25 cellular contexts compared by ENCODE assay signal in the genomic region with DNA sequence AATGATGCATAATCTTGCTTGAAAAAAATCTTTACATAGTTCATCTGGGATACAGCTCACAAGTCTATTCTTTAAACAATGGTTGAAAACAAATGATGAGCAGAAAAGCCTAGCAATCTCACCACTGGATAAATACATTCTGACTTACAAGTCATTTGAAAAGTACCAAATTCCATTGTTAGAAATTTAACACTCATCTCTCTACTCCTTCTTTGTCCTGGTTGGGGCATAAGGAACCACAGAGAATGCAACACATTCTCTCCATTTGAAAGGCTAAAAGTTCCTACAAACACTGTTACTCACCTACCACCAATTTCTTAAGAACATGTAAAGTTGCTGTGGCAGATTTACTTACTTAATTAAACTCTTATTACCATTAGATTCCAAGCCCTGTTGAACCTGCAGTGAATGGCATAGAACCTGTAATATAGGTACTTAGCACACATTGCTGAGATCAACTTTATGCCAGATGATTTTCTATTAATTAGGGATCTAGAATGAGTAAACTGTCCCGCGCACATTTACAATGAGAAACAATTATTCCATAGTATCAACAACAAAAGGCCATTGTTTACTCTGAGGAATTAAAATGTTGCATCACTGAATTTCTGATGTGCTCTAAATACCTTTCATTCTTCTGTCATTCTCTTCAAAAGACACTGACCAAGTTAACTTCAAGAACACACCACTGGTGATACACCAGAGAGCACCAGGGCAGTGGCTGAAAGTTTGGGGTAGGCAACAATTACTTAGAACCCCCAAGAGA.
DNase-seq lines count a peak whose midpoint lies in the region; ATAC-seq, FAIRE-seq and TF ChIP-seq lines count a peak whose summit lies in the region.
"Had no signal": no experiment of that assay in that cellular context is flagged by ENCODE, and none has a peak within 500 bp of the region (broad histone marks: within the 10 kb centered on the region; RNA-seq: fewer than 3 reads in every experiment).

No MANE protein-coding gene starts in this region.

- H3K9me3 ChIP-seq in astrocyte (ENCODE audit: insufficient read depth, low read depth, low read length) (no peaks in the 10 kb centered on the region), keratinocyte (ENCODE audit: control insufficient read depth, low read depth, low read length) (no peaks in the 10 kb centered on the region)
- H3K9me3 ChIP-seq: A549; BLaER1 treated with 17β-estradiol and CSF1 and Interleukin-3, amounts not matched to agents 10 nM and 100 nM; spleen; tibial artery had no signal

- no peak overlapping the region for H2AFZ ChIP-seq in astrocyte (ENCODE audit: low read depth, low read length)
- no peak overlapping the region for H2AFZ ChIP-seq in keratinocyte (ENCODE audit: control insufficient read depth, low read length)
- H2AFZ ChIP-seq: hepatocyte had no signal

- DNase-seq in stimulated activated naive CD8-positive, alpha-beta T cell treated with anti-CD3 and anti-CD28 coated beads, Interleukin-15, Interleukin-2, amounts not matched to agents 100 U/mL and 50 U/mL, for 24 hours, result no peak
- no peak for DNase-seq in stimulated activated naive CD8-positive, alpha-beta T cell treated with anti-CD3 and anti-CD28 coated beads, Interleukin-15, amount 100 ng/mL, for 72 hours
- DNase-seq in astrocyte (ENCODE audit: low read depth), result peak; percentile 65
- no peak for DNase-seq in keratinocyte (ENCODE audit: low read depth, low spot score)
- DNase-seq in left ventricle myocardium superior, result no peak
- DNase-seq: activated CD8-positive, alpha-beta T cell treated with anti-CD3 and anti-CD28 coated beads for 36 hours; activated naive CD8-positive, alpha-beta T cell treated with anti-CD3 and anti-CD28 coated beads, Interleukin-2, amount 10 ng/mL, durations not matched to agents 7 days and 5 days; activated T-cell treated with anti-CD3 and anti-CD28 coated beads, Interleukin-2, amount 50 U/mL, for 4 hours; central memory CD4-positive, alpha-beta T cell; DMS153; effector memory CD4-positive, alpha-beta T cell; kidney; NCI-H1105; NCI-H526; SHP77 treated with DMSO at 0.1 percent for 48 hours; spleen; T-helper 17 cell; tibial artery; WERI-Rb-1 had no signal

- TF ChIP-seq CTCF in astrocyte (IDR thresholded peaks at IDR 0.05; ENCODE audit: insufficient read depth, low read depth, low read length) (no peak), keratinocyte (optimal IDR thresholded peaks at IDR 0.05 in 1 of 3, IDR thresholded peaks at IDR 0.05 in 1 of 3, conservative IDR thresholded peaks at IDR 0.05 in 1 of 3; ENCODE audit: extremely low read depth in 1 of 3, insufficient read depth in 2 of 3, low read length in 3 of 3) (no peak)

- H3K27ac ChIP-seq in astrocyte (ENCODE audit: low read depth, low read length), result no peak overlapping the region
- H3K27ac ChIP-seq in keratinocyte (ENCODE audit: control insufficient read depth, insufficient read depth, low read length), result no peak overlapping the region
- H3K27ac ChIP-seq: A549; BLaER1 treated with 17β-estradiol and CSF1 and Interleukin-3, amounts not matched to agents 10 nM and 100 nM; hepatocyte; spleen; tibial artery; WERI-Rb-1 had no signal

- FAIRE-seq in astrocyte (lab: Jason Lieb, UNC) (peak; percentile 13), keratinocyte (lab: Jason Lieb, UNC) (peak; percentile 59)
- FAIRE-seq: A549, kidney had no signal

- dilution Hi-C loops in keratinocyte (cut with MboI; ENCODE audit: extremely low pct_ligation_motif_present, low sequenced_read_pairs), result no loop called here

- no peaks in the 10 kb centered on the region for H3K4me1 Mint-ChIP-seq in stimulated activated naive CD8-positive, alpha-beta T cell treated with anti-CD3 and anti-CD28 coated beads, Interleukin-15, amount 100 ng/mL, for 72 hours
- peaks cover 21% of the 10 kb centered on the region for H3K4me1 Mint-ChIP-seq in astrocyte (ENCODE audit: low read depth, unreplicated experiment)
- H3K4me1 Mint-ChIP-seq: activated naive CD8-positive, alpha-beta T cell treated with anti-CD3 and anti-CD28 coated beads, Interleukin-2, amount 10 ng/mL, durations not matched to agents 7 days and 5 days; T-helper 17 cell had no signal

- H4K20me1 ChIP-seq in astrocyte (ENCODE audit: insufficient read depth, low read length) (no peaks in the 10 kb centered on the region), keratinocyte (ENCODE audit: control insufficient read depth, extremely low read depth, insufficient read depth, low read length) (no peaks in the 10 kb centered on the region)
- H4K20me1 ChIP-seq: BLaER1 treated with 17β-estradiol and CSF1 and Interleukin-3, amounts not matched to agents 10 nM and 100 nM had no signal

- H3K27me3 ChIP-seq in astrocyte (ENCODE audit: insufficient read depth, low read length) (no peaks in the 10 kb centered on the region), keratinocyte (ENCODE audit: control insufficient read depth, extremely low read depth, insufficient read depth, low read length) (no peaks in the 10 kb centered on the region)
- H3K27me3 ChIP-seq: BLaER1 treated with 17β-estradiol and CSF1 and Interleukin-3, amounts not matched to agents 10 nM and 100 nM; hepatocyte; spleen; tibial artery had no signal

- H3K9ac ChIP-seq in astrocyte (ENCODE audit: low read length) (no peak overlapping the region), keratinocyte (ENCODE audit: control insufficient read depth, extremely low read depth, insufficient read depth, low read length) (no peak overlapping the region)
- H3K9ac ChIP-seq: BLaER1 treated with 17β-estradiol and CSF1 and Interleukin-3, amounts not matched to agents 10 nM and 100 nM had no signal

- no peaks in the 10 kb centered on the region for H3K36me3 Mint-ChIP-seq in astrocyte (ENCODE audit: low read depth, unreplicated experiment)
- H3K36me3 Mint-ChIP-seq: activated naive CD8-positive, alpha-beta T cell treated with anti-CD3 and anti-CD28 coated beads, Interleukin-2, amount 10 ng/mL, durations not matched to agents 7 days and 5 days had no signal

- H3K9me1 ChIP-seq in keratinocyte (ENCODE audit: control insufficient read depth, extremely low read depth, insufficient read depth, low read length), result no peaks in the 10 kb centered on the region

- no peak overlapping the region for H3K4me3 Mint-ChIP-seq in stimulated activated naive CD8-positive, alpha-beta T cell treated with anti-CD3 and anti-CD28 coated beads, Interleukin-15, amount 100 ng/mL, for 72 hours
- H3K4me3 Mint-ChIP-seq in astrocyte (ENCODE audit: unreplicated experiment), result no peak overlapping the region
- H3K4me3 Mint-ChIP-seq: activated CD8-positive, alpha-beta T cell treated with anti-CD3 and anti-CD28 coated beads for 36 hours; activated naive CD8-positive, alpha-beta T cell treated with anti-CD3 and anti-CD28 coated beads, Interleukin-2, amount 10 ng/mL, durations not matched to agents 7 days and 5 days; activated T-cell treated with anti-CD3 and anti-CD28 coated beads, Interleukin-2, amount 50 U/mL, for 4 hours; T-helper 17 cell had no signal

- peak overlapping the region; percentile 3 for H3K4me2 ChIP-seq in astrocyte (ENCODE audit: low read length)
- H3K4me2 ChIP-seq in keratinocyte (ENCODE audit: control insufficient read depth, extremely low read depth, insufficient read depth, low read depth, low read length), result no peak overlapping the region
- H3K4me2 ChIP-seq: A549; BLaER1 treated with 17β-estradiol and CSF1 and Interleukin-3, amounts not matched to agents 10 nM and 100 nM; hepatocyte had no signal

- TF ChIP-seq POLR2A in GM18505 (IDR thresholded peaks at IDR 0.05; ENCODE audit: borderline replicate concordance, extremely low read depth, insufficient read depth, insufficient read length), result no peak

- H3K4me3 ChIP-seq in astrocyte (ENCODE audit: insufficient read depth, low read depth, low read length) (no peak overlapping the region), keratinocyte (ENCODE audit: control insufficient read depth in 2 of 3, extremely low read depth in 1 of 3, insufficient read depth in 2 of 3, low read depth in 1 of 3, low read length in 3 of 3) (no peak overlapping the region)
- H3K4me3 ChIP-seq: A549; BLaER1 treated with 17β-estradiol and CSF1 and Interleukin-3, amounts not matched to agents 10 nM and 100 nM; hepatocyte; spleen; tibial artery had no signal

- peak; percentile 19 for ATAC-seq in stimulated activated naive CD8-positive, alpha-beta T cell treated with anti-CD3 and anti-CD28 coated beads, Interleukin-15, Interleukin-2, amounts not matched to agents 100 U/mL and 50 U/mL, for 24 hours
- ATAC-seq in stimulated activated naive CD8-positive, alpha-beta T cell treated with anti-CD3 and anti-CD28 coated beads, Interleukin-15, amount 100 ng/mL, for 72 hours, result no peak
- ATAC-seq in HG02973 (IDR thresholded peaks at IDR 0.05; ENCODE audit: unreplicated experiment), result no peak
- ATAC-seq in GM18505 (IDR thresholded peaks at IDR 0.05; ENCODE audit: unreplicated experiment), result no peak
- no peak for ATAC-seq in HG02763 (IDR thresholded peaks at IDR 0.05; ENCODE audit: unreplicated experiment)
- ATAC-seq in left ventricle myocardium superior, result no peak
- ATAC-seq: A549; activated CD8-positive, alpha-beta T cell treated with anti-CD3 and anti-CD28 coated beads for 36 hours; T-helper 17 cell had no signal

- intact Hi-C loops in left ventricle myocardium superior (cut with micrococcal nuclease), result no loop called here

- H3K4me1 ChIP-seq in astrocyte (ENCODE audit: insufficient read depth, low read length) (peaks cover 17% of the 10 kb centered on the region), keratinocyte (ENCODE audit: control insufficient read depth, extremely low read depth, insufficient read depth, low read length) (peaks cover 24% of the 10 kb centered on the region)
- H3K4me1 ChIP-seq: A549; BLaER1 treated with 17β-estradiol and CSF1 and Interleukin-3, amounts not matched to agents 10 nM and 100 nM; spleen had no signal

- no peak overlapping the region for H3K27ac Mint-ChIP-seq in stimulated activated naive CD8-positive, alpha-beta T cell treated with anti-CD3 and anti-CD28 coated beads, Interleukin-15, amount 100 ng/mL, for 72 hours
- peak overlapping the region; percentile 49 for H3K27ac Mint-ChIP-seq in astrocyte (ENCODE audit: unreplicated experiment)
- H3K27ac Mint-ChIP-seq: activated CD8-positive, alpha-beta T cell treated with anti-CD3 and anti-CD28 coated beads for 36 hours; activated naive CD8-positive, alpha-beta T cell treated with anti-CD3 and anti-CD28 coated beads, Interleukin-2, amount 10 ng/mL, durations not matched to agents 7 days and 5 days; T-helper 17 cell had no signal

- H3K27me3 Mint-ChIP-seq in stimulated activated naive CD8-positive, alpha-beta T cell treated with anti-CD3 and anti-CD28 coated beads, Interleukin-15, amount 100 ng/mL, for 72 hours, result no peaks in the 10 kb centered on the region
- H3K27me3 Mint-ChIP-seq in astrocyte (ENCODE audit: low read depth, unreplicated experiment), result no peaks in the 10 kb centered on the region
- H3K27me3 Mint-ChIP-seq: T-helper 17 cell had no signal

- H3K9me3 Mint-ChIP-seq in stimulated activated naive CD8-positive, alpha-beta T cell treated with anti-CD3 and anti-CD28 coated beads, Interleukin-15, amount 100 ng/mL, for 72 hours, result no peaks in the 10 kb centered on the region
- H3K9me3 Mint-ChIP-seq in astrocyte (ENCODE audit: unreplicated experiment), result no peaks in the 10 kb centered on the region
- H3K9me3 Mint-ChIP-seq: activated CD8-positive, alpha-beta T cell treated with anti-CD3 and anti-CD28 coated beads for 36 hours; activated naive CD8-positive, alpha-beta T cell treated with anti-CD3 and anti-CD28 coated beads, Interleukin-2, amount 10 ng/mL, durations not matched to agents 7 days and 5 days; activated T-cell treated with anti-CD3 and anti-CD28 coated beads, Interleukin-2, amount 50 U/mL, for 4 hours had no signal

- no peaks in the 10 kb centered on the region for H3K36me3 ChIP-seq in astrocyte (ENCODE audit: insufficient read depth, low read length)
- H3K36me3 ChIP-seq in keratinocyte (ENCODE audit: control insufficient read depth in 2 of 2, extremely low read depth in 1 of 2, insufficient read depth in 2 of 2, low read length in 2 of 2), result no peaks in the 10 kb centered on the region
- H3K36me3 ChIP-seq: BLaER1 treated with 17β-estradiol and CSF1 and Interleukin-3, amounts not matched to agents 10 nM and 100 nM; spleen; tibial artery; WERI-Rb-1 had no signal

- H3K79me2 ChIP-seq in astrocyte (ENCODE audit: insufficient read depth, low read length), result no peaks in the 10 kb centered on the region
- no peaks in the 10 kb centered on the region for H3K79me2 ChIP-seq in keratinocyte (ENCODE audit: control insufficient read depth, insufficient read depth, low read length)
- H3K79me2 ChIP-seq: hepatocyte had no signal
